20 cellular contexts compared by ENCODE assay signal in genomic region chr20:48015943-48016723, GRCh38.
DNase-seq lines count a peak whose midpoint lies in the region; ATAC-seq, FAIRE-seq and TF ChIP-seq lines count a peak whose summit lies in the region.
"Had no signal": no experiment of that assay in that cellular context is flagged by ENCODE, and none has a peak within 500 bp of the region (broad histone marks: within the 10 kb centered on the region; RNA-seq: fewer than 3 reads in every experiment).

No MANE protein-coding gene starts in this region.

- no peak overlapping the region for H3K27ac Mint-ChIP-seq in stimulated activated memory B cell treated with anti-CD40 and anti-IgM and Interleukin-4, amounts not matched to agents 10 μg/mL and 1 μg/mL and 100 μg/mL, for 72 hours
- H3K27ac Mint-ChIP-seq: activated CD8-positive, alpha-beta memory T cell treated with anti-CD3 and anti-CD28 coated beads, Interleukin-2, amount 10 ng/mL, durations not matched to agents 7 days and 5 days; CD4-positive, CD25-positive, alpha-beta regulatory T cell; stimulated activated naive B cell treated with anti-CD40 and anti-IgM and Interleukin-4, amounts not matched to agents 10 μg/mL and 1 μg/mL and 100 μg/mL, for 72 hours had no signal

- peaks cover 6% of the 10 kb centered on the region for H3K4me1 Mint-ChIP-seq in stimulated activated memory B cell treated with anti-CD40 and anti-IgM and Interleukin-4, amounts not matched to agents 10 μg/mL and 1 μg/mL and 100 μg/mL, for 72 hours
- H3K4me1 Mint-ChIP-seq: activated CD8-positive, alpha-beta memory T cell treated with anti-CD3 and anti-CD28 coated beads, Interleukin-2, amount 10 ng/mL, durations not matched to agents 7 days and 5 days; CD4-positive, CD25-positive, alpha-beta regulatory T cell had no signal

- TF ChIP-seq CTCF in fibroblast of villous mesenchyme (IDR thresholded peaks at IDR 0.05; ENCODE audit: insufficient read depth, low read depth, low read length) (no peak), ascending aorta (IDR thresholded peaks at IDR 0.05) (no peak)

- H3K4me3 Mint-ChIP-seq in stimulated activated memory B cell treated with anti-CD40 and anti-IgM and Interleukin-4, amounts not matched to agents 10 μg/mL and 1 μg/mL and 100 μg/mL, for 72 hours = no peak overlapping the region
- H3K4me3 Mint-ChIP-seq: activated CD8-positive, alpha-beta memory T cell treated with anti-CD3 and anti-CD28 coated beads, Interleukin-2, amount 10 ng/mL, durations not matched to agents 7 days and 5 days; stimulated activated naive B cell treated with anti-CD40 and anti-IgM and Interleukin-4, amounts not matched to agents 10 μg/mL and 1 μg/mL and 100 μg/mL, for 72 hours had no signal

- no peak for ATAC-seq in stimulated activated memory B cell treated with anti-CD40 and anti-IgM and Interleukin-4, amounts not matched to agents 10 μg/mL and 1 μg/mL and 100 μg/mL, for 72 hours
- ATAC-seq: activated CD4-positive, CD25-positive, alpha-beta regulatory T cell treated with anti-CD3 and anti-CD28 coated beads, Interleukin-2, amount 50 U/mL, for 24 hours; activated CD8-positive, alpha-beta memory T cell treated with anti-CD3 and anti-CD28 coated beads, Interleukin-2, amount 10 ng/mL, durations not matched to agents 7 days and 5 days; body of pancreas; stimulated activated naive B cell treated with anti-CD40 and anti-IgM and Interleukin-4, amounts not matched to agents 10 μg/mL and 1 μg/mL and 100 μg/mL, for 72 hours had no signal

- H3K27ac ChIP-seq in ascending aorta = no peak overlapping the region
- H3K27ac ChIP-seq: body of pancreas, left ventricle myocardium inferior had no signal

- no peak for TF ChIP-seq POLR2A in H54 (IDR thresholded peaks at IDR 0.05; ENCODE audit: low read depth, low read length)

- no peak for FAIRE-seq in H54 (lab: Jason Lieb, UNC)
- FAIRE-seq: GM12891 had no signal

- peaks cover 16% of the 10 kb centered on the region for H3K9me3 Mint-ChIP-seq in stimulated activated memory B cell treated with anti-CD40 and anti-IgM and Interleukin-4, amounts not matched to agents 10 μg/mL and 1 μg/mL and 100 μg/mL, for 72 hours

- peaks cover 6% of the 10 kb centered on the region for H3K36me3 Mint-ChIP-seq in stimulated activated memory B cell treated with anti-CD40 and anti-IgM and Interleukin-4, amounts not matched to agents 10 μg/mL and 1 μg/mL and 100 μg/mL, for 72 hours
- H3K36me3 Mint-ChIP-seq: activated CD8-positive, alpha-beta memory T cell treated with anti-CD3 and anti-CD28 coated beads, Interleukin-2, amount 10 ng/mL, durations not matched to agents 7 days and 5 days; CD4-positive, CD25-positive, alpha-beta regulatory T cell had no signal

- intact Hi-C loops in ascending aorta (cut with DNase I) = no loop called here

- no peak overlapping the region for H3K4me3 ChIP-seq in fibroblast of villous mesenchyme (ENCODE audit: low read depth, low read length)
- no peak overlapping the region for H3K4me3 ChIP-seq in ascending aorta
- H3K4me3 ChIP-seq: body of pancreas, left ventricle myocardium inferior had no signal

- peaks cover 33% of the 10 kb centered on the region for H3K27me3 Mint-ChIP-seq in stimulated activated memory B cell treated with anti-CD40 and anti-IgM and Interleukin-4, amounts not matched to agents 10 μg/mL and 1 μg/mL and 100 μg/mL, for 72 hours
- H3K27me3 Mint-ChIP-seq: activated CD8-positive, alpha-beta memory T cell treated with anti-CD3 and anti-CD28 coated beads, Interleukin-2, amount 10 ng/mL, durations not matched to agents 7 days and 5 days had no signal

- H3K36me3 ChIP-seq in ascending aorta = no peaks in the 10 kb centered on the region
- H3K36me3 ChIP-seq: left ventricle myocardium inferior had no signal

- peaks cover 0 to 11% of the 10 kb centered on the region in 2 donors for H3K9me3 ChIP-seq in ascending aorta

- H3K27me3 ChIP-seq in ascending aorta = no peaks in the 10 kb centered on the region
- H3K27me3 ChIP-seq: body of pancreas had no signal

- no peaks in the 10 kb centered on the region for H3K4me1 ChIP-seq in ascending aorta
- H3K4me1 ChIP-seq: body of pancreas, left ventricle myocardium inferior had no signal

- DNase-seq in GM04504 (ENCODE audit: low read depth) (peak; percentile 88), amniotic stem cell (lab: John Stamatoyannopoulos, UW) (peak; percentile 60), fibroblast of villous mesenchyme (ENCODE audit: low read depth) (peak; percentile 96), stromal cell of bone marrow (ENCODE audit: low read depth) (peak; percentile 85), H54 (ENCODE audit: insufficient read length, low spot score) (no peak), ascending aorta (ENCODE audit: low spot score in 2 of 2) (no peak), NCI-H1930 (lab: John Stamatoyannopoulos, UW) (no peak)
- DNase-seq: activated CD8-positive, alpha-beta memory T cell treated with anti-CD3 and anti-CD28 coated beads, Interleukin-2, amount 10 ng/mL, durations not matched to agents 7 days and 5 days; body of pancreas; CD4-positive, CD25-positive, alpha-beta regulatory T cell; left ventricle myocardium inferior; NCI-H2029 treated with DMSO at 0.1 percent for 48 hours; NCI-H510A treated with DMSO at 0.1 percent for 48 hours; posterior cingulate gyrus; SIG-M5; stimulated activated naive B cell treated with anti-CD40 and anti-IgM and Interleukin-4, amounts not matched to agents 10 μg/mL and 1 μg/mL and 100 μg/mL, for 72 hours; trophoblast cell had no signal

Comparison
In these comparisons a context has a peak if more than half of its experiments do, and no peak if none do; other contexts are left out.
1. DNase-seq: peak in GM04504 (single experiment), amniotic stem cell (single experiment), fibroblast of villous mesenchyme (single experiment) and stromal cell of bone marrow (single experiment); none in H54 (single experiment), ascending aorta (0 of 2) and NCI-H1930 (0 of 2).